ENCODE assay signal across 21 cellular contexts in genomic region chr17:39095309-39095686, GRCh38. TPM values are rescaled to one million over a fixed set of nuclear protein-coding genes. Genes with fewer than 3 reads are reported as not detected.
A peak's percentile ranks its signal among the peaks of the same experiment; 100 is the strongest.
DNase-seq lines count a peak whose midpoint lies in the region; ATAC-seq and TF ChIP-seq lines count a peak whose summit lies in the region.
"Had no signal": no experiment of that assay in that cellular context is flagged by ENCODE, and none has a peak within 500 bp of the region (broad histone marks: within the 10 kb centered on the region; RNA-seq: fewer than 3 reads in every experiment).

No MANE protein-coding gene starts in this region.

- peaks cover 74% of the 10 kb centered on the region for H3K4me1 Mint-ChIP-seq in activated CD4-positive, alpha-beta T cell treated with anti-CD3 and anti-CD28 coated beads for 36 hours
- peaks cover 64 to 86% (median 75%) of the 10 kb centered on the region in 4 donors for H3K4me1 Mint-ChIP-seq in CD4-positive, alpha-beta memory T cell
- H3K4me1 Mint-ChIP-seq in activated naive CD8-positive, alpha-beta T cell treated with anti-CD3 and anti-CD28 coated beads, Interleukin-2, amount 50 U/mL, for 24 hours: peaks cover 69% of the 10 kb centered on the region
- peaks cover 86 to 87% of the 10 kb centered on the region in 2 donors for H3K4me1 Mint-ChIP-seq in natural killer cell

- no peaks in the 10 kb centered on the region for H3K27me3 ChIP-seq in CD4-positive, alpha-beta memory T cell (ENCODE audit: insufficient read depth, low read length)

- no peaks in the 10 kb centered on the region for H3K9me3 ChIP-seq in CD4-positive, alpha-beta memory T cell (ENCODE audit: control insufficient read depth in 1 of 2, low read length in 2 of 2)
- H3K9me3 ChIP-seq: lower lobe of right lung had no signal

- intact Hi-C loops in activated CD4-positive, alpha-beta T cell treated with anti-CD3 and anti-CD28 coated beads for 36 hours (cut with DNase I, micrococcal nuclease): no loop called here
- intact Hi-C loops in CD4-positive, alpha-beta memory T cell (cut with micrococcal nuclease): no loop called here
- intact Hi-C loops in natural killer cell (cut with micrococcal nuclease): loop anchor here (2.0 to 10.0 kb wide), 2 partner anchors 58 to 230 kb away; no protein-coding TSS in a partner anchor

- peak overlapping the region; percentile 89 for H3K27ac Mint-ChIP-seq in activated CD4-positive, alpha-beta T cell treated with anti-CD3 and anti-CD28 coated beads for 36 hours
- H3K27ac Mint-ChIP-seq in CD4-positive, alpha-beta memory T cell: peak overlapping the region; percentile 35 to 98 (median 82)
- H3K27ac Mint-ChIP-seq in activated naive CD8-positive, alpha-beta T cell treated with anti-CD3 and anti-CD28 coated beads, Interleukin-2, amount 50 U/mL, for 24 hours: peak overlapping the region; percentile 26
- H3K27ac Mint-ChIP-seq in natural killer cell: peak overlapping the region; percentile 90 to 94
- H3K27ac Mint-ChIP-seq: type B pancreatic cell had no signal

- no peak overlapping the region for H3K4me3 Mint-ChIP-seq in activated CD4-positive, alpha-beta T cell treated with anti-CD3 and anti-CD28 coated beads for 36 hours
- H3K4me3 Mint-ChIP-seq in CD4-positive, alpha-beta memory T cell: peak overlapping the region in 7 of 8 donors; percentile 27 to 81 (median 67)
- no peak overlapping the region for H3K4me3 Mint-ChIP-seq in activated naive CD8-positive, alpha-beta T cell treated with anti-CD3 and anti-CD28 coated beads, Interleukin-2, amount 50 U/mL, for 24 hours
- peak overlapping the region; percentile 90 for H3K4me3 Mint-ChIP-seq in natural killer cell
- H3K4me3 Mint-ChIP-seq: type B pancreatic cell had no signal

- CTCF ChIA-PET in activated CD4-positive, alpha-beta T cell treated with anti-CD3 and anti-CD28 coated beads for 36 hours (lab: Charles Lee): interaction anchor here (0.7 to 2.1 kb wide), 5 partner anchors 9 to 149 kb away, joined by 3 to 9 read pairs (median 3); no protein-coding TSS in a partner anchor
- CTCF ChIA-PET in CD4-positive, alpha-beta memory T cell (lab: Charles Lee; ENCODE audit: partially characterized antibody): interaction anchor here (1.4 to 6.6 kb wide), 3 partner anchors 25 to 112 kb away, joined by 4 to 86 read pairs (median 9); partner anchors contain the start of gene PLXDC1

- H3K27ac ChIP-seq in CD4-positive, alpha-beta memory T cell (ENCODE audit: low read depth, low read length): no peak overlapping the region
- H3K27ac ChIP-seq: C4-2B, epithelial cell of prostate, KMS-11 had no signal

- no peak for DNase-seq in activated CD4-positive, alpha-beta T cell treated with anti-CD3 and anti-CD28 coated beads for 36 hours
- DNase-seq in activated CD4-positive, alpha-beta T cell treated with anti-CD3 and anti-CD28 coated beads for 4 hours: no peak
- DNase-seq in CD4-positive, alpha-beta memory T cell: no peak
- DNase-seq in activated naive CD8-positive, alpha-beta T cell treated with anti-CD3 and anti-CD28 coated beads, Interleukin-2, amount 50 U/mL, for 24 hours: no peak
- no peak for DNase-seq in natural killer cell
- DNase-seq in UCSD-AML1 (lab: John Stamatoyannopoulos, UW; ENCODE audit: unreplicated experiment): no peak
- DNase-seq: 8988T; activated CD4-positive, alpha-beta T cell treated with anti-CD3 and anti-CD28 coated beads, Interleukin-2, amount 50 U/mL, for 4 hours; DMS79 treated with DMSO at 0.1 percent for 48 hours; lower lobe of right lung; NCI-H748 treated with DMSO at 0.1 percent for 48 hours; posterior cingulate gyrus; stimulated activated CD4-positive, alpha-beta T cell treated with anti-CD3 and anti-CD28 coated beads, Interleukin-4, amount 100 ng/mL, for 4 hours had no signal

- H3K4me3 ChIP-seq in CD4-positive, alpha-beta memory T cell (ENCODE audit: low read length in 2 of 2): no peak overlapping the region
- H3K4me3 ChIP-seq: lower lobe of right lung had no signal

- peaks cover 83% of the 10 kb centered on the region for H3K4me1 ChIP-seq in CD4-positive, alpha-beta memory T cell (ENCODE audit: insufficient read depth, low read length)

- H3K36me3 ChIP-seq in CD4-positive, alpha-beta memory T cell (ENCODE audit: insufficient read depth, low read length): no peaks in the 10 kb centered on the region
- H3K36me3 ChIP-seq: lower lobe of right lung had no signal

- ATAC-seq in activated CD4-positive, alpha-beta T cell treated with anti-CD3 and anti-CD28 coated beads for 36 hours: no peak
- ATAC-seq in activated naive CD8-positive, alpha-beta T cell treated with anti-CD3 and anti-CD28 coated beads, Interleukin-2, amount 50 U/mL, for 24 hours: no peak
- ATAC-seq in natural killer cell (no peak), GM21529 (IDR thresholded peaks at IDR 0.05; ENCODE audit: unreplicated experiment) (no peak), GM21367 (IDR thresholded peaks at IDR 0.05; ENCODE audit: unreplicated experiment) (no peak)
- ATAC-seq: lower lobe of right lung, Panc1, SK-N-SH treated with all-trans-retinoic acid at 6 μM for 48 hours had no signal

- no peak for TF ChIP-seq CTCF in natural killer cell (IDR thresholded peaks at IDR 0.05)

- no peaks in the 10 kb centered on the region for H3K9me3 Mint-ChIP-seq in activated CD4-positive, alpha-beta T cell treated with anti-CD3 and anti-CD28 coated beads for 36 hours (ENCODE audit: low read depth)
- H3K9me3 Mint-ChIP-seq in CD4-positive, alpha-beta memory T cell: peaks cover 0 to 2% (median 0%) of the 10 kb centered on the region in 8 donors
- no peaks in the 10 kb centered on the region for H3K9me3 Mint-ChIP-seq in activated naive CD8-positive, alpha-beta T cell treated with anti-CD3 and anti-CD28 coated beads, Interleukin-2, amount 50 U/mL, for 24 hours
- no peaks in the 10 kb centered on the region for H3K9me3 Mint-ChIP-seq in natural killer cell
- H3K9me3 Mint-ChIP-seq: type B pancreatic cell had no signal

- H3K36me3 Mint-ChIP-seq in activated CD4-positive, alpha-beta T cell treated with anti-CD3 and anti-CD28 coated beads for 36 hours (ENCODE audit: low read depth): no peaks in the 10 kb centered on the region
- no peaks in the 10 kb centered on the region for H3K36me3 Mint-ChIP-seq in CD4-positive, alpha-beta memory T cell
- no peaks in the 10 kb centered on the region for H3K36me3 Mint-ChIP-seq in activated naive CD8-positive, alpha-beta T cell treated with anti-CD3 and anti-CD28 coated beads, Interleukin-2, amount 50 U/mL, for 24 hours (ENCODE audit: low read depth)
- no peaks in the 10 kb centered on the region for H3K36me3 Mint-ChIP-seq in natural killer cell
- H3K36me3 Mint-ChIP-seq: type B pancreatic cell had no signal

- no peaks in the 10 kb centered on the region for H3K27me3 Mint-ChIP-seq in activated CD4-positive, alpha-beta T cell treated with anti-CD3 and anti-CD28 coated beads for 36 hours
- no peaks in the 10 kb centered on the region for H3K27me3 Mint-ChIP-seq in CD4-positive, alpha-beta memory T cell
- H3K27me3 Mint-ChIP-seq in activated naive CD8-positive, alpha-beta T cell treated with anti-CD3 and anti-CD28 coated beads, Interleukin-2, amount 50 U/mL, for 24 hours: no peaks in the 10 kb centered on the region
- no peaks in the 10 kb centered on the region for H3K27me3 Mint-ChIP-seq in natural killer cell (ENCODE audit: low read depth in 2 of 2)

- POLR2A ChIA-PET in activated CD4-positive, alpha-beta T cell treated with anti-CD3 and anti-CD28 coated beads for 36 hours (lab: Charles Lee): interaction anchor here (1.4 kb wide), 1 partner anchor 105 kb away, joined by 4 read pairs; the partner anchor contains the start of gene RPL19
- POLR2A ChIA-PET in CD4-positive, alpha-beta memory T cell (lab: Charles Lee; ENCODE audit: partially characterized antibody): interaction anchor here (0.6 to 7.5 kb wide), 2 partner anchors 39 to 57 kb away, joined by 3 to 76 read pairs; partner anchors contain the start of gene PLXDC1

RNA-seq across cellular contexts. Expression of gene PLXDC1, which starts 56.1 kb away (rescaled TPM):
- total RNA-seq in activated CD4-positive, alpha-beta T cell treated with anti-CD3 and anti-CD28 coated beads for 36 hours: 1 to 10 TPM; 1.2 to 2.4 TPM
- total RNA-seq in CD4-positive, alpha-beta memory T cell: 10 to 100 TPM; 15.8 to 16.4 TPM
- 1 to 10 TPM; 2.5 to 4.5 TPM for polyA plus RNA-seq in CD4-positive, alpha-beta memory T cell
- total RNA-seq in natural killer cell: 10 to 100 TPM in 2 of 3 donors, 1 to 10 TPM in 1; 5.7 to 53.6 (median 15.9) TPM

Comparison
In these comparisons a context has a peak if more than half of its experiments do, and no peak if none do; other contexts are left out.
1. H3K27ac Mint-ChIP-seq: peak in every context shown above with its lines; median percentile 92 in natural killer cell; 89 in activated CD4-positive, alpha-beta T cell treated with anti-CD3 and anti-CD28 coated beads for 36 hours; 82 in CD4-positive, alpha-beta memory T cell; 26 in activated naive CD8-positive, alpha-beta T cell treated with anti-CD3 and anti-CD28 coated beads, Interleukin-2, amount 50 U/mL, for 24 hours.
2. H3K4me3 Mint-ChIP-seq: peak in CD4-positive, alpha-beta memory T cell (7 of 8) and natural killer cell (single experiment); none in activated CD4-positive, alpha-beta T cell treated with anti-CD3 and anti-CD28 coated beads for 36 hours (single experiment) and activated naive CD8-positive, alpha-beta T cell treated with anti-CD3 and anti-CD28 coated beads, Interleukin-2, amount 50 U/mL, for 24 hours (single experiment).